Comparison of ENCODE assay signal across 18 cellular contexts in genomic region chr1:40300651-40301050, GRCh38. TPM values are rescaled to one million over a fixed set of nuclear protein-coding genes. Genes with fewer than 3 reads are reported as not detected.
DNase-seq lines count a peak whose midpoint lies in the region; ATAC-seq, FAIRE-seq and TF ChIP-seq lines count a peak whose summit lies in the region.
"Had no signal": no experiment of that assay in that cellular context is flagged by ENCODE, and none has a peak within 500 bp of the region (broad histone marks: within the 10 kb centered on the region; RNA-seq: fewer than 3 reads in every experiment).

No MANE protein-coding gene starts in this region.

- ATAC-seq in GM12878 (no peak), GM18502 (IDR thresholded peaks at IDR 0.05; ENCODE audit: poor library complexity, unreplicated experiment) (no peak)
- ATAC-seq: GM23338 had no signal

- POLR2A ChIA-PET in A673 (lab: Charles Lee; ENCODE audit: low non-redundant PET) (no interaction called here), GM12878 (lab: Charles Lee) (interaction anchor here (1.2 kb wide), 1 partner anchor 104 kb away, joined by 4 read pairs; no protein-coding TSS in a partner anchor)

- TF ChIP-seq CTCF in A673 (conservative IDR thresholded peaks at IDR 0.05; ENCODE audit: low read depth, low read length) (no peak), GM20000 (IDR thresholded peaks at IDR 0.05; ENCODE audit: extremely low read depth, missing control alignments) (no peak), GM12878 (IDR thresholded peaks at IDR 0.05 in 2 of 3, conservative IDR thresholded peaks at IDR 0.05 in 1 of 3; ENCODE audit: control insufficient read depth in 2 of 3, extremely low read depth in 1 of 3, insufficient read depth in 1 of 3, low read depth in 3 of 3, low read length in 3 of 3) (no peak), osteocyte (IDR thresholded peaks at IDR 0.05) (no peak)

- no peak for FAIRE-seq in GM12878 (lab: Jason Lieb, UNC)
- FAIRE-seq: GM18507 had no signal

- TF ChIP-seq RAD21 in GM12878 (IDR thresholded peaks at IDR 0.05; ENCODE audit: insufficient read depth, low read depth, low read length), result no peak

- H3K9me3 ChIP-seq in A673 (ENCODE audit: low read depth, low read length, poor library complexity, severe bottlenecking) (no peaks in the 10 kb centered on the region), GM12878 (replicated peaks; ENCODE audit: control insufficient read depth, insufficient read depth, low read length) (no peaks in the 10 kb centered on the region)
- H3K9me3 ChIP-seq: BE2C, Caco-2 had no signal

- no peak overlapping the region for H3K9ac ChIP-seq in GM12878 (ENCODE audit: control insufficient read depth, insufficient read depth, low read length)

- H3K4me1 ChIP-seq in A673 (ENCODE audit: insufficient read depth, low read length, poor library complexity, severe bottlenecking), result no peaks in the 10 kb centered on the region
- H3K4me1 ChIP-seq in GM12878 (ENCODE audit: control insufficient read depth, insufficient read depth, low read length), result no peaks in the 10 kb centered on the region
- H3K4me1 ChIP-seq: BE2C, Caco-2 had no signal

- H3K27ac ChIP-seq in A673 (ENCODE audit: low read depth, low read length, poor library complexity, severe bottlenecking), result no peak overlapping the region
- no peak overlapping the region for H3K27ac ChIP-seq in GM12878 (ENCODE audit: control insufficient read depth, insufficient read depth)

- in situ Hi-C loops in GM12878 (cut with MboI), result no loop called here

- 90% methylated on average over 9 of the region's 9 CpGs for WGBS in GM12878 (ENCODE audit: insufficient coverage, insufficient replicate concordance, low lambda C conversion rate, missing lambda C conversion rate)

- no peaks in the 10 kb centered on the region for H3K9me3 Mint-ChIP-seq in osteocyte (ENCODE audit: unreplicated experiment)
- no peaks in the 10 kb centered on the region for H3K9me3 Mint-ChIP-seq in activated naive CD4-positive, alpha-beta T cell treated with anti-CD3 and anti-CD28 coated beads for 36 hours
- H3K9me3 Mint-ChIP-seq: CD8-positive, alpha-beta memory T cell; GM23338; IgD-negative memory B cell had no signal

- no peak overlapping the region for H2AFZ ChIP-seq in GM12878 (ENCODE audit: control insufficient read depth, low read depth, low read length)
- H2AFZ ChIP-seq: GM23338 had no signal

- intact Hi-C loops in A673 (cut with micrococcal nuclease; ENCODE audit: unreplicated experiment), result no loop called here
- intact Hi-C loops in GM12878 (cut with micrococcal nuclease; ENCODE audit: unreplicated experiment), result no loop called here
- intact Hi-C loops in activated naive CD4-positive, alpha-beta T cell treated with anti-CD3 and anti-CD28 coated beads for 36 hours (cut with micrococcal nuclease), result no loop called here

- no peaks in the 10 kb centered on the region for H3K27me3 Mint-ChIP-seq in osteocyte (ENCODE audit: unreplicated experiment)
- no peaks in the 10 kb centered on the region for H3K27me3 Mint-ChIP-seq in activated naive CD4-positive, alpha-beta T cell treated with anti-CD3 and anti-CD28 coated beads for 36 hours (ENCODE audit: low read depth)
- H3K27me3 Mint-ChIP-seq: CD8-positive, alpha-beta memory T cell; IgD-negative memory B cell had no signal

- H3K4me1 Mint-ChIP-seq in osteocyte (ENCODE audit: unreplicated experiment), result no peaks in the 10 kb centered on the region
- no peaks in the 10 kb centered on the region for H3K4me1 Mint-ChIP-seq in activated naive CD4-positive, alpha-beta T cell treated with anti-CD3 and anti-CD28 coated beads for 36 hours (ENCODE audit: low read depth)
- H3K4me1 Mint-ChIP-seq: CD8-positive, alpha-beta memory T cell had no signal

- no peak overlapping the region for H3K27ac Mint-ChIP-seq in osteocyte (ENCODE audit: unreplicated experiment)
- H3K27ac Mint-ChIP-seq in activated naive CD4-positive, alpha-beta T cell treated with anti-CD3 and anti-CD28 coated beads for 36 hours, result no peak overlapping the region
- H3K27ac Mint-ChIP-seq: GM23338, IgD-negative memory B cell had no signal

- TF ChIP-seq EP300 in GM12878 (IDR thresholded peaks at IDR 0.05; ENCODE audit: borderline replicate concordance in 1 of 2, control insufficient read depth in 1 of 2, low read depth in 2 of 2, low read length in 2 of 2), result no peak

- SMC1A ChIA-PET in GM12878 (lab: Charles Lee; ENCODE audit: uncharacterized antibody, unreplicated experiment), result interaction anchor here (1.3 kb wide), 1 partner anchor 156 kb away, joined by 4 read pairs; no protein-coding TSS in a partner anchor

- H3K4me3 ChIP-seq in A673 (ENCODE audit: low read depth, low read length, poor library complexity, severe bottlenecking) (no peak overlapping the region), GM12878 (no peak overlapping the region)
- H3K4me3 ChIP-seq: GM23338 had no signal

- H3K36me3 Mint-ChIP-seq in osteocyte (ENCODE audit: unreplicated experiment), result no peaks in the 10 kb centered on the region
- no peaks in the 10 kb centered on the region for H3K36me3 Mint-ChIP-seq in activated naive CD4-positive, alpha-beta T cell treated with anti-CD3 and anti-CD28 coated beads for 36 hours (ENCODE audit: low read depth)
- H3K36me3 Mint-ChIP-seq: CD8-positive, alpha-beta memory T cell had no signal

- no peaks in the 10 kb centered on the region for H3K36me3 ChIP-seq in A673 (ENCODE audit: insufficient read depth, low read length, poor library complexity, severe bottlenecking)
- H3K36me3 ChIP-seq in GM12878 (ENCODE audit: control insufficient read depth in 2 of 2, insufficient read depth in 2 of 2, low read length in 1 of 2), result peaks cover 0 to 2% of the 10 kb centered on the region in 2 experiments; a peak in 2 of 4 replicates
- H3K36me3 ChIP-seq: BE2C had no signal

- BruUV-seq in A673 (replicated peaks; lab: Mats Ljungman, UMichigan), result TSS peak; percentile 61
- BruUV-seq in GM12878 (replicated peaks; lab: Mats Ljungman, UMichigan), result TSS peak; percentile 91

- no peak overlapping the region for H3K4me3 Mint-ChIP-seq in osteocyte (ENCODE audit: unreplicated experiment)
- H3K4me3 Mint-ChIP-seq in activated naive CD4-positive, alpha-beta T cell treated with anti-CD3 and anti-CD28 coated beads for 36 hours, result no peak overlapping the region
- H3K4me3 Mint-ChIP-seq: CD8-positive, alpha-beta memory T cell; GM23338; IgD-negative memory B cell had no signal

- TF ChIP-seq POLR2A in GM12878 (IDR thresholded peaks at IDR 0.05; ENCODE audit: low read depth, low read length), result no peak; the same call in 1 of the 2 replicates

- RAD21 ChIA-PET in GM12878 (lab: Charles Lee; ENCODE audit: unreplicated experiment), result no interaction called here

- no peak for DNase-seq in A673 (ENCODE audit: low spot score)
- DNase-seq in GM20000 (ENCODE audit: low spot score), result peak; percentile 7
- DNase-seq in GM12878 (ENCODE audit: low read depth, low spot score), result no peak
- DNase-seq in osteocyte (ENCODE audit: extremely low spot score, unreplicated experiment), result peak; percentile 62
- no peak for DNase-seq in AML-193 (lab: John Stamatoyannopoulos, UW)
- DNase-seq in activated naive CD4-positive, alpha-beta T cell treated with anti-CD3 and anti-CD28 coated beads for 36 hours, result no peak
- DNase-seq: BE2C; Caco-2; CD8-positive, alpha-beta memory T cell; DND-41; GF-D8; KG1 had no signal

- H4K20me1 ChIP-seq in GM12878 (ENCODE audit: control insufficient read depth, insufficient read depth), result no peaks in the 10 kb centered on the region

- CTCF ChIA-PET in A673 (lab: Charles Lee) (no interaction called here), GM12878 (lab: Yijun Ruan, JAX) (no interaction called here)
- CTCF ChIA-PET in activated naive CD4-positive, alpha-beta T cell treated with anti-CD3 and anti-CD28 coated beads for 36 hours (lab: Charles Lee), result interaction anchor here (1.0 to 1.4 kb wide), 3 partner anchors 147 to 156 kb away, joined by 3 to 4 read pairs (median 3); no protein-coding TSS in a partner anchor

- H3K27me3 ChIP-seq in A673 (replicated peaks; ENCODE audit: insufficient read depth, low read depth, low read length, poor library complexity) (no peaks in the 10 kb centered on the region), GM12878 (replicated peaks in 1 of 2; ENCODE audit: control insufficient read depth in 2 of 2, insufficient read depth in 2 of 2, low read length in 1 of 2) (no peaks in the 10 kb centered on the region)
- H3K27me3 ChIP-seq: BE2C had no signal

- H3K79me2 ChIP-seq in GM12878 (ENCODE audit: control insufficient read depth, insufficient read depth, low read length), result no peaks in the 10 kb centered on the region

- H3K4me2 ChIP-seq in GM12878 (ENCODE audit: control insufficient read depth, insufficient read depth), result no peak overlapping the region
- H3K4me2 ChIP-seq: GM23338 had no signal

RNA-seq across cellular contexts. Expression of gene COL9A2, which starts 16.4 kb away (rescaled TPM):
- 5.2 and 5.9 TPM in 2 replicates for total RNA-seq in A673 (2021)
- total RNA-seq in GM12878 (2013; cell fraction: nucleolus; rRNA removed), result 49.4 and 58.1 TPM in 2 replicates
- total RNA-seq in GM12878 (2014; rRNA removed), result 48.0 and 57.6 TPM in 2 replicates
- 20.5 and 20.9 TPM in 2 replicates for total RNA-seq in GM12878 (2014; rRNA removed; fragmentation: Illumina TruSeq; extraction: Trizol)
- 48.8 and 51.0 TPM in 2 replicates for total RNA-seq in GM12878 (2021)
- 19.1 TPM for polyA plus RNA-seq in GM12878 (2011; ENCODE audit: low read depth)
- polyA plus RNA-seq in GM12878 (2011; rRNA removed), result 15.9 and 20.5 TPM in 2 replicates
- polyA plus RNA-seq in GM12878 (2011; cell fraction: cytosol; rRNA removed), result 21.4 and 28.1 TPM in 2 replicates
- 226 and 256 TPM in 2 replicates for polyA plus RNA-seq in GM12878 (2011; cell fraction: nucleus; rRNA removed)
- polyA plus RNA-seq in GM12878 (2012), result 37.7 and 39.6 TPM in 2 replicates
- polyA plus RNA-seq in GM12878 (2014; fragmentation: Illumina TruSeq; extraction: Trizol), result 9.5 and 16.1 TPM in 2 replicates
- polyA plus RNA-seq in GM12878 (2014; fragmentation: Nextera tagmentation; extraction: Ambion mirVana), result 1 to 10 TPM; 3.1 to 4.0 TPM
- polyA plus RNA-seq in GM12878 (2014; rRNA removed), result 62.0 and 63.3 TPM in 2 replicates
- 10 to 100 TPM; 24.3 to 31.8 TPM for polyA plus RNA-seq in GM12878 (2016; fragmentation: Nextera tagmentation; extraction: Ambion mirVana)
- polyA minus RNA-seq in GM12878 (2011; rRNA and poly(A)+ RNA removed), result 5.6 and 10.0 TPM in 2 replicates
- 4.1 TPM in 2 replicates for polyA minus RNA-seq in GM12878 (2011; cell fraction: cytosol; rRNA and poly(A)+ RNA removed)
- polyA minus RNA-seq in GM12878 (2011; cell fraction: nucleus; rRNA and poly(A)+ RNA removed), result 11.4 and 15.9 TPM in 2 replicates
- 2.1 and 2.7 TPM in 2 replicates for total RNA-seq in osteocyte
- 1 to 10 TPM; 6.2 to 6.8 TPM for total RNA-seq in activated naive CD4-positive, alpha-beta T cell treated with anti-CD3 and anti-CD28 coated beads for 36 hours

RNA-seq across cellular contexts. Expression of gene ZMPSTE24, which starts 42.6 kb away (rescaled TPM):
- total RNA-seq in A673 (2021) (57.5 and 72.1 TPM in 2 replicates), GM12878 (2014; rRNA removed) (40.2 and 52.9 TPM in 2 replicates), GM12878 (2014; rRNA removed; fragmentation: Illumina TruSeq; extraction: Trizol) (44.5 and 47.0 TPM in 2 replicates), GM12878 (2021) (32.1 and 32.6 TPM in 2 replicates), osteocyte (41.2 and 43.4 TPM in 2 replicates)
- total RNA-seq in GM12878 (2013; cell fraction: nucleolus; rRNA removed), result 21.9 and 30.3 TPM in 2 replicates
- 7.6 TPM for polyA plus RNA-seq in GM12878 (2011; ENCODE audit: low read depth)
- polyA plus RNA-seq in GM12878 (2011; rRNA removed) (21.5 and 27.1 TPM in 2 replicates), GM12878 (2014; fragmentation: Illumina TruSeq; extraction: Trizol) (48.5 and 64.7 TPM in 2 replicates), GM12878 (2014; fragmentation: Nextera tagmentation; extraction: Ambion mirVana) (10 to 100 TPM; 30.1 to 56.0 TPM), GM12878 (2014; rRNA removed) (23.2 and 30.1 TPM in 2 replicates), GM12878 (2016; fragmentation: Nextera tagmentation; extraction: Ambion mirVana) (10 to 100 TPM; 82.7 to 84.4 TPM)
- polyA plus RNA-seq in GM12878 (2011; cell fraction: cytosol; rRNA removed), result 6.5 and 6.6 TPM in 2 replicates
- polyA plus RNA-seq in GM12878 (2011; cell fraction: nucleus; rRNA removed), result 4.4 and 7.2 TPM in 2 replicates
- 12.7 and 14.7 TPM in 2 replicates for polyA plus RNA-seq in GM12878 (2012)
- 9.8 and 14.6 TPM in 2 replicates for polyA minus RNA-seq in GM12878 (2011; rRNA and poly(A)+ RNA removed)
- 7.5 and 8.5 TPM in 2 replicates for polyA minus RNA-seq in GM12878 (2011; cell fraction: cytosol; rRNA and poly(A)+ RNA removed)
- polyA minus RNA-seq in GM12878 (2011; cell fraction: nucleus; rRNA and poly(A)+ RNA removed), result 3.0 and 5.2 TPM in 2 replicates
- 10 to 100 TPM; 13.2 to 14.7 TPM for total RNA-seq in activated naive CD4-positive, alpha-beta T cell treated with anti-CD3 and anti-CD28 coated beads for 36 hours

RNA-seq across cellular contexts. Expression of gene TMCO2, which starts 52.9 kb away (rescaled TPM):
- total RNA-seq in A673 (2021), result not detected in 2 replicates
- not detected in 2 replicates for total RNA-seq in GM12878 (2013; cell fraction: nucleolus; rRNA removed)
- not detected in 2 replicates for total RNA-seq in GM12878 (2014; rRNA removed)
- total RNA-seq in GM12878 (2014; rRNA removed; fragmentation: Illumina TruSeq; extraction: Trizol), result not detected in 2 replicates
- not detected in 2 replicates for total RNA-seq in GM12878 (2021)
- polyA plus RNA-seq in GM12878 (2011; ENCODE audit: low read depth), result not detected
- polyA plus RNA-seq in GM12878 (2011; rRNA removed), result not detected in 2 replicates
- not detected in 2 replicates for polyA plus RNA-seq in GM12878 (2011; cell fraction: cytosol; rRNA removed)
- not detected in 2 replicates for polyA plus RNA-seq in GM12878 (2011; cell fraction: nucleus; rRNA removed)
- not detected in 2 replicates for polyA plus RNA-seq in GM12878 (2012)
- not detected in 2 replicates for polyA plus RNA-seq in GM12878 (2014; fragmentation: Illumina TruSeq; extraction: Trizol)
- not detected for polyA plus RNA-seq in GM12878 (2014; fragmentation: Nextera tagmentation; extraction: Ambion mirVana)
- polyA plus RNA-seq in GM12878 (2014; rRNA removed), result not detected in 2 replicates
- not detected for polyA plus RNA-seq in GM12878 (2016; fragmentation: Nextera tagmentation; extraction: Ambion mirVana)
- polyA minus RNA-seq in GM12878 (2011; rRNA and poly(A)+ RNA removed), result not detected in 2 replicates
- not detected in 2 replicates for polyA minus RNA-seq in GM12878 (2011; cell fraction: cytosol; rRNA and poly(A)+ RNA removed)
- polyA minus RNA-seq in GM12878 (2011; cell fraction: nucleus; rRNA and poly(A)+ RNA removed), result not detected in 2 replicates
- not detected in 2 replicates for total RNA-seq in osteocyte
- total RNA-seq in activated naive CD4-positive, alpha-beta T cell treated with anti-CD3 and anti-CD28 coated beads for 36 hours, result not detected
- total RNA-seq: A172; Caco-2; CD8-positive, alpha-beta memory T cell; GM23338; HT-29 had no signal
- polyA plus RNA-seq: CD8-positive, alpha-beta memory T cell; GM23338; IgD-negative memory B cell had no signal

Comparison
In these comparisons a context has a peak if more than half of its experiments do, and no peak if none do; other contexts are left out.
1. DNase-seq: peak in GM20000 (single experiment) and osteocyte (single experiment); none in A673 (single experiment), GM12878 (single experiment), AML-193 (0 of 2) and activated naive CD4-positive, alpha-beta T cell treated with anti-CD3 and anti-CD28 coated beads for 36 hours (single experiment).